20 cellular contexts compared by ENCODE assay signal in genomic region chr7:130299909-130300308, GRCh38. TPM values are rescaled to one million over a fixed set of nuclear protein-coding genes. Genes with fewer than 3 reads are reported as not detected.
"Had no signal": no experiment of that assay in that cellular context is flagged by ENCODE, and none has a peak within 500 bp of the region (broad histone marks: within the 10 kb centered on the region; RNA-seq: fewer than 3 reads in every experiment).

No MANE protein-coding gene starts in this region.

- H2AFZ ChIP-seq: hepatocyte had no signal

- DNase-seq: activated naive CD8-positive, alpha-beta T cell treated with anti-CD3 and anti-CD28 coated beads, Interleukin-2, amount 10 ng/mL, durations not matched to agents 7 days and 5 days; anterior cingulate cortex; kidney; mesendoderm; ovary; spleen; T-helper 1 cell; T1000 had no signal

- H3K4me3 Mint-ChIP-seq: activated naive CD8-positive, alpha-beta T cell treated with anti-CD3 and anti-CD28 coated beads, Interleukin-2, amount 10 ng/mL, durations not matched to agents 7 days and 5 days; activated T-helper 1 cell treated with anti-CD3 and anti-CD28 coated beads, Interleukin-12 subunit alpha, Interleukin-12 subunit beta, Interleukin-2, Interleukin-4 antibody, amounts not matched to agents 30 ng/mL and 10 ng/mL and 1 ng/mL, durations not matched to agents 14 hours and 24 hours and 36 hours; neural progenitor cell had no signal

- H3K9me3 ChIP-seq: ovary, spleen had no signal

- H3K36me3 Mint-ChIP-seq: activated naive CD8-positive, alpha-beta T cell treated with anti-CD3 and anti-CD28 coated beads, Interleukin-2, amount 10 ng/mL, durations not matched to agents 7 days and 5 days; neural progenitor cell had no signal

- H3K4me2 ChIP-seq: hepatocyte, neural progenitor cell had no signal

- H3K4me3 ChIP-seq: hepatocyte, neural progenitor cell, ovary, spleen had no signal

- H3K9ac ChIP-seq: neural progenitor cell had no signal

- H3K27me3 ChIP-seq: hepatocyte, neural progenitor cell, ovary, spleen had no signal

- H3K4me1 ChIP-seq: neural progenitor cell, spleen had no signal

- H3K79me2 ChIP-seq: hepatocyte had no signal

- ATAC-seq: activated CD4-positive, CD25-positive, alpha-beta regulatory T cell treated with anti-CD3 and anti-CD28 coated beads, Interleukin-2, amount 50 U/mL, for 24 hours; sciatic nerve had no signal

- H3K27ac Mint-ChIP-seq: activated naive CD8-positive, alpha-beta T cell treated with anti-CD3 and anti-CD28 coated beads, Interleukin-2, amount 10 ng/mL, durations not matched to agents 7 days and 5 days; activated T-helper 1 cell treated with anti-CD3 and anti-CD28 coated beads, Interleukin-12 subunit alpha, Interleukin-12 subunit beta, Interleukin-2, Interleukin-4 antibody, amounts not matched to agents 30 ng/mL and 10 ng/mL and 1 ng/mL, durations not matched to agents 14 hours and 24 hours and 36 hours had no signal

- H3K27ac ChIP-seq: epithelial cell of prostate, hepatocyte, neural progenitor cell, ovary, spleen had no signal

- H3K36me3 ChIP-seq: neural progenitor cell, ovary, spleen had no signal

RNA-seq across cellular contexts. Expression of gene CPA4, which starts 6.9 kb away (rescaled TPM):
- total RNA-seq: activated CD8-positive, alpha-beta memory T cell treated with anti-CD3 and anti-CD28 coated beads for 36 hours; activated naive CD8-positive, alpha-beta T cell treated with anti-CD3 and anti-CD28 coated beads, Interleukin-2, amount 10 ng/mL, durations not matched to agents 7 days and 5 days; activated T-helper 1 cell treated with anti-CD3 and anti-CD28 coated beads, Interleukin-12 subunit alpha, Interleukin-12 subunit beta, Interleukin-2, Interleukin-4 antibody, amounts not matched to agents 30 ng/mL and 10 ng/mL and 1 ng/mL, durations not matched to agents 14 hours and 24 hours and 36 hours; dermis microvascular lymphatic vessel endothelial cell; ureter had no signal

RNA-seq across cellular contexts. Expression of gene CPA2, which starts 33.2 kb away (rescaled TPM):
- total RNA-seq: activated CD8-positive, alpha-beta memory T cell treated with anti-CD3 and anti-CD28 coated beads for 36 hours; activated naive CD8-positive, alpha-beta T cell treated with anti-CD3 and anti-CD28 coated beads, Interleukin-2, amount 10 ng/mL, durations not matched to agents 7 days and 5 days; activated T-helper 1 cell treated with anti-CD3 and anti-CD28 coated beads, Interleukin-12 subunit alpha, Interleukin-12 subunit beta, Interleukin-2, Interleukin-4 antibody, amounts not matched to agents 30 ng/mL and 10 ng/mL and 1 ng/mL, durations not matched to agents 14 hours and 24 hours and 36 hours; chondrocyte; dermis microvascular lymphatic vessel endothelial cell; kidney; liver; pulmonary artery endothelial cell; ureter had no signal

RNA-seq across cellular contexts. Expression of gene CPA5, which starts 44.7 kb away (rescaled TPM):
- total RNA-seq: chondrocyte, dermis microvascular lymphatic vessel endothelial cell, hepatocyte, liver, ovary, pulmonary artery endothelial cell, sciatic nerve had no signal
